ENCODE assay signal across 12 cellular contexts in the genomic region with DNA sequence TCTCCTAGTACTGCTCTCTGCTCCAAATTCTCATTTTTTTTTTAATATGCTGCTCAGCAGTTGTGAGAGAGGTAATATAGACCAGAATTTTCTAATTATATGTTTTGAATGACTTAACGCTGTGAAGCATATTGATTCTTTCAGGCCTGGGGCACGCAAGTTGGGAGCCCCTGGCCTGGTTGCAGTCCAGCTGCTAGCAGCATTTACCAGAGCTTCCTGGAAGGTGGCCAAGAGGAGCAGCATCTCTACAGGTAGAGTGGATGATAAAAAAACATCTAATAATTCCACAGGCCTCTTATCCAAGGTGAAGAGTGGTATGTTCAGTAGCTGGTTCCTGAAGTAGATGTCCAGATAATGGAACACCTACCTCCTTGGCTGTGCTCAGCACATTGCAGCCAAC.
"Had no signal": no experiment of that assay in that cellular context is flagged by ENCODE, and none has a peak within 500 bp of the region (broad histone marks: within the 10 kb centered on the region; RNA-seq: fewer than 3 reads in every experiment).

No MANE protein-coding gene starts in this region.

- DNase-seq: activated CD4-positive, alpha-beta memory T cell treated with anti-CD3 and anti-CD28 coated beads, Interleukin-2, amount 10 ng/mL, durations not matched to agents 7 days and 5 days; activated CD4-positive, alpha-beta T cell treated with anti-CD3 and anti-CD28 coated beads for 36 hours; activated gamma-delta T cell; activated naive CD8-positive, alpha-beta T cell treated with anti-CD3 and anti-CD28 coated beads for 36 hours; activated T-cell treated with anti-CD3 and anti-CD28 coated beads, Interleukin-2, amount 50 U/mL, for 48 hours; brain microvascular endothelial cell; hippocampal formation; kidney glomerular epithelial cell; ovary; stimulated activated CD4-positive, alpha-beta T cell treated with anti-CD3 and anti-CD28 coated beads, Interleukin-12 subunit alpha, Interleukin-12 subunit beta, amount 100 ng/mL, for 4 hours; stimulated activated naive CD4-positive, alpha-beta T cell treated with Interleukin-2 at 50 U/mL for 16 hours had no signal

- H3K4me3 ChIP-seq: ovary had no signal

- H3K36me3 ChIP-seq: brain microvascular endothelial cell, ovary had no signal

- H3K9me3 ChIP-seq: ovary had no signal

- H3K27me3 ChIP-seq: brain microvascular endothelial cell, ovary had no signal

- H3K27ac ChIP-seq: brain microvascular endothelial cell, ovary, VCaP had no signal
